Comparison of ENCODE assay signal across 8 cellular contexts in the genomic region with DNA sequence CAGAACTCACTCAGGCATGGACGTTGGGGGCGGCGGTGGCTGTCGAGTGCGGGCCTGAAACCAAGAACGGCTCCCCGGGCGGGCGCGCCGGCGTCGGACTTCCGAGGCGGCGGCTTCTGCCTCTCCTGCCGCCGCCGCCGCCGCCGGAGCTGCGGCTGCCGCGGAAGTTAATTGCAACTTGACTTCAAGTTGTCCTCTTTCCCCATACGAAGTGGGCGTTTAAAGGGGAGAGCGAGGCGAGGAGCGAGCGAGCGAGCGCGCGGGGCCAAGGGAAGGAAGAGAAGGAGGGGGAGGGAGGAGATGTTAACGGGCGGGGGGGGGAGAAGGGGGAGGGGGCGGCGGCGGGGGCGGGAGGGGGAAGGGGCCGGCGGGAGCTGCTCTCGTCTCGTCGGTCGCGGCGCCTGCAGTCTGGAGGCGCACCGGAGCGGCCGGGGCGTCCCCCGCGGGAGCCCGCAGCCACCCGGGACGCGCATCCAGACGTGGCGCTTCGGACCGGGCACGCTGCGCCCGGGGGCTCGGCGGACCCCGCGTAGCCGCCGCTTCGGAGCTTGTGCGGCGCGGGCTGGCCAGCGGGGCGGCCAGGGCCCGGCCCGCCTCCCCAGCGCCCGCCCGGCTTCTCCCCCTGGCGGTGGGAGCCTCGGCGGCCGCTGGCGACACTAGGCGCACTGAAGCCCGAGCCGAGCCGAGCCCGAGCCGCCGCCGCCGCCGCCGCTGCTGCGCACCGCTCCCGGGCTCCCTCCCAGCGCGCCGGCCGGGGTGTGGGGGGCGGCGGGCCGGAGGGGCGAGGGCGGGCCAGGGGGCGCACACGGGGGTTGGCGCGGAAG. TPM values are rescaled to one million over a fixed set of nuclear protein-coding genes. Genes with fewer than 3 reads are reported as not detected.
DNase-seq lines count a peak whose midpoint lies in the region; ATAC-seq lines count a peak whose summit lies in the region.

No MANE protein-coding gene starts in this region.

- POLR2A ChIA-PET in activated CD4-positive, alpha-beta memory T cell treated with anti-CD3 and anti-CD28 coated beads, Interleukin-2, amount 10 ng/mL, durations not matched to agents 7 days and 5 days (lab: Charles Lee), result interaction anchor here (0.6 to 8.1 kb wide), 26 partner anchors 10 to 544 kb away, joined by 3 to 145 read pairs (median 6); partner anchors contain the start of gene SATB1

- no peaks in the 10 kb centered on the region for H3K27me3 Mint-ChIP-seq in activated CD4-positive, alpha-beta memory T cell treated with anti-CD3 and anti-CD28 coated beads, Interleukin-2, amount 10 ng/mL, durations not matched to agents 7 days and 5 days
- no peaks in the 10 kb centered on the region for H3K27me3 Mint-ChIP-seq in effector memory CD8-positive, alpha-beta T cell

- H3K36me3 Mint-ChIP-seq in activated CD4-positive, alpha-beta memory T cell treated with anti-CD3 and anti-CD28 coated beads, Interleukin-2, amount 10 ng/mL, durations not matched to agents 7 days and 5 days (ENCODE audit: low read depth), result peaks cover 68% of the 10 kb centered on the region
- peaks cover 22% of the 10 kb centered on the region for H3K36me3 Mint-ChIP-seq in effector memory CD8-positive, alpha-beta T cell (ENCODE audit: insufficient read depth)

- peak; percentile 91 for ATAC-seq in HG02884 (IDR thresholded peaks at IDR 0.05; ENCODE audit: unreplicated experiment)
- ATAC-seq in effector memory CD8-positive, alpha-beta T cell (replicated peaks), result peak; percentile 71

- CTCF ChIA-PET in activated CD4-positive, alpha-beta memory T cell treated with anti-CD3 and anti-CD28 coated beads, Interleukin-2, amount 10 ng/mL, durations not matched to agents 7 days and 5 days (lab: Charles Lee), result interaction anchor here (0.7 to 1.4 kb wide), 11 partner anchors 9 to 1863 kb away, joined by 3 to 17 read pairs (median 3); no protein-coding TSS in a partner anchor

- peaks cover 39% of the 10 kb centered on the region for H3K4me1 Mint-ChIP-seq in activated CD4-positive, alpha-beta memory T cell treated with anti-CD3 and anti-CD28 coated beads, Interleukin-2, amount 10 ng/mL, durations not matched to agents 7 days and 5 days
- H3K4me1 Mint-ChIP-seq in effector memory CD8-positive, alpha-beta T cell (ENCODE audit: low read depth in 2 of 2), result peaks cover 26 to 51% of the 10 kb centered on the region in 2 donors

- peak overlapping the region; percentile 94 for H3K4me3 Mint-ChIP-seq in activated CD4-positive, alpha-beta memory T cell treated with anti-CD3 and anti-CD28 coated beads, Interleukin-2, amount 10 ng/mL, durations not matched to agents 7 days and 5 days
- peak overlapping the region; percentile 93 to 95 for H3K4me3 Mint-ChIP-seq in effector memory CD8-positive, alpha-beta T cell

- DNase-seq in NCI-H345 (lab: John Stamatoyannopoulos, UW) (peak; percentile 32), NCI-H345 treated with DMSO at 0.1 percent for 48 hours (lab: John Stamatoyannopoulos, UW; ENCODE audit: unreplicated experiment) (no peak), NCI-H2227 treated with DMSO at 0.1 percent for 48 hours (lab: John Stamatoyannopoulos, UW) (peak; percentile 3)
- peak; percentile 81 for DNase-seq in activated CD4-positive, alpha-beta memory T cell treated with anti-CD3 and anti-CD28 coated beads, Interleukin-2, amount 10 ng/mL, durations not matched to agents 7 days and 5 days
- DNase-seq in effector memory CD8-positive, alpha-beta T cell, result peak; percentile 62 to 72 (median 71)
- DNase-seq in stimulated activated CD8-positive, alpha-beta memory T cell treated with anti-CD3 and anti-CD28 coated beads, Interleukin-7, amount 100 ng/mL, for 1 hour (ENCODE audit: low read depth in 2 of 2), result peak; percentile 49 to 50

- H3K4me1 ChIP-seq in mononuclear cell (ENCODE audit: insufficient read depth, low read length), result peaks cover 25% of the 10 kb centered on the region

- peaks cover 13% of the 10 kb centered on the region for H3K9me3 Mint-ChIP-seq in activated CD4-positive, alpha-beta memory T cell treated with anti-CD3 and anti-CD28 coated beads, Interleukin-2, amount 10 ng/mL, durations not matched to agents 7 days and 5 days
- H3K9me3 Mint-ChIP-seq in effector memory CD8-positive, alpha-beta T cell, result peaks cover 0 to 4% of the 10 kb centered on the region in 2 donors

- peak overlapping the region; percentile 91 for H3K27ac Mint-ChIP-seq in activated CD4-positive, alpha-beta memory T cell treated with anti-CD3 and anti-CD28 coated beads, Interleukin-2, amount 10 ng/mL, durations not matched to agents 7 days and 5 days
- H3K27ac Mint-ChIP-seq in effector memory CD8-positive, alpha-beta T cell, result peak overlapping the region; percentile 97

- H3K27me3 ChIP-seq in mononuclear cell (ENCODE audit: insufficient read depth, low read length), result no peaks in the 10 kb centered on the region

- H3K4me3 ChIP-seq in mononuclear cell (ENCODE audit: low read length), result peak overlapping the region; percentile 79

- H3K9me3 ChIP-seq in mononuclear cell (ENCODE audit: low read depth, low read length), result peaks cover 6% of the 10 kb centered on the region

RNA-seq across cellular contexts. Expression of gene SATB1, which starts 19.7 kb away (rescaled TPM):
- total RNA-seq in activated CD4-positive, alpha-beta memory T cell treated with anti-CD3 and anti-CD28 coated beads, Interleukin-2, amount 10 ng/mL, durations not matched to agents 7 days and 5 days, result 100 to 1,000 TPM; 263 to 267 TPM
- 406 TPM for total RNA-seq in mononuclear cell
